In the genomic region with DNA sequence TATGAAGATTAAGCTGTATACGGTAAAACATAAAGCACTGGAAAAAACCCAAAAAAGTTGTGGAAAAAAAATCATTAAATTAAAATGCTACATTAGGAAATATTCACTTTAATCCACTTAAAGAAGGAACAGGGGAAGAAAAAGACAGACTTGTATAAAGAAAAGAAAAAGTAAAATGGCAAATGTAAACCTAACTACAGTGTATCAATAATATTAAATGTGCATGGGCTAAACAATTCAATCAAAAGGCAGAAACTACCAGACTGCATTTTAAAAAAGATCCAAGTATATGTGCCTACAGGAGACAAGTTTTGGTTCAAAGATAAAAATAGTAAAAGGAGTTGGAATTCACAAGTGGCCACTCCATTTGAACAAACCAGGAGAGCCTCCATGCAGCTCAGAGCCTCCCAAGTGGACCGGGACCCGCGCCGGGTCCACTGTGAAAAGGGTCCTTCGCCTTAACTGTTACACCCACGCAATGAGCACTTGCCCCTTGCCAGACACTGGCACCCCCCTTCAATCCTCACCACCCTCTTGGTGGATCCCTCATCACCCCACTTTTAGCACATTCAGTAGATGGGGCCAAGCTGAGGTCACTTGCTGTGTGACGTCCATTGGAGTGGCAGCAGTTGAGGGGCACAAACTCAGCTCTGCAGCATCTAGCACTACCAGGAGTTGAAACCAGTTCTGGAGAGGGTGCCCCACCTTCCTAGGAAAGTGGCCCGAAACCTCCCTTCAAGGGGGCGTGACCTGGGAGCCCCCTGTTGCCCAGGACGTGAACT, we compare ENCODE assay signal across 8 cellular contexts. TPM values are rescaled to one million over a fixed set of nuclear protein-coding genes. Genes with fewer than 3 reads are reported as not detected.
DNase-seq lines count a peak whose midpoint lies in the region; ATAC-seq and TF ChIP-seq lines count a peak whose summit lies in the region.

No MANE protein-coding gene starts in this region.

- no peak overlapping the region for H3K4ac ChIP-seq in H9 (ENCODE audit: low read depth, low read length)

- H3K23me2 ChIP-seq in H9 (ENCODE audit: insufficient read length, low read depth, low read length, poor library complexity, severe bottlenecking), result peaks cover 7% of the 10 kb centered on the region

- no peak overlapping the region for H3T11ph ChIP-seq in H9 (ENCODE audit: low read length)

- DNase-seq in AG20443 (ENCODE audit: low spot score), result peak; percentile 43
- DNase-seq in H9, result peak; percentile 62
- DNase-seq in activated T-helper 2 cell treated with anti-CD3 and anti-CD28 coated beads, Interferon-gamma antibody, Interleukin-2, Interleukin-4, amounts not matched to agents 10 μg/mL and 5 μg/mL and 100 μg/mL, durations not matched to agents 14 hours and 24 hours and 36 hours (ENCODE audit: low spot score), result no peak
- no peak for DNase-seq in substantia nigra (lab: John Stamatoyannopoulos, UW)
- no peak for DNase-seq in COR-L47 (lab: John Stamatoyannopoulos, UW)

- ATAC-seq in HG03354 (IDR thresholded peaks at IDR 0.05; ENCODE audit: poor library complexity, severe bottlenecking, unreplicated experiment), result no peak
- no peak for ATAC-seq in HG02798 (IDR thresholded peaks at IDR 0.05; ENCODE audit: poor library complexity, unreplicated experiment)

- H4K20me1 ChIP-seq in H9 (ENCODE audit: control insufficient read depth, insufficient read depth, insufficient read length), result no peaks in the 10 kb centered on the region

- H3K27me3 Mint-ChIP-seq in H9 (ENCODE audit: low read depth), result no peaks in the 10 kb centered on the region
- no peaks in the 10 kb centered on the region for H3K27me3 Mint-ChIP-seq in activated T-helper 2 cell treated with anti-CD3 and anti-CD28 coated beads, Interferon-gamma antibody, Interleukin-2, Interleukin-4, amounts not matched to agents 10 μg/mL and 5 μg/mL and 100 μg/mL, durations not matched to agents 14 hours and 24 hours and 36 hours (ENCODE audit: low read depth)

- H4K8ac ChIP-seq in H9 (replicated peaks; ENCODE audit: insufficient read length, low read depth, low read length), result no peak overlapping the region

- no peak overlapping the region for H4K5ac ChIP-seq in H9 (ENCODE audit: insufficient read length, low read depth, low read length)

- no peak overlapping the region for H2BK5ac ChIP-seq in H9 (ENCODE audit: insufficient read length, low read length)

- no peak overlapping the region for H3K23ac ChIP-seq in H9 (ENCODE audit: insufficient read length, low read depth, low read length)

- intact Hi-C loops in activated T-helper 2 cell treated with anti-CD3 and anti-CD28 coated beads, Interferon-gamma antibody, Interleukin-2, Interleukin-4, amounts not matched to agents 10 μg/mL and 5 μg/mL and 100 μg/mL, durations not matched to agents 14 hours and 24 hours and 36 hours (cut with micrococcal nuclease), result no loop called here

- peak overlapping the region; percentile 84 to 95 for H3K4me3 Mint-ChIP-seq in H9
- peak overlapping the region; percentile 97 for H3K4me3 Mint-ChIP-seq in activated T-helper 2 cell treated with anti-CD3 and anti-CD28 coated beads, Interferon-gamma antibody, Interleukin-2, Interleukin-4, amounts not matched to agents 10 μg/mL and 5 μg/mL and 100 μg/mL, durations not matched to agents 14 hours and 24 hours and 36 hours (ENCODE audit: low read depth)

- H3K18ac ChIP-seq in H9 (ENCODE audit: insufficient read length, low read depth, low read length), result no peak overlapping the region

- no peak overlapping the region for H2BK20ac ChIP-seq in H9 (ENCODE audit: low read depth, low read length, poor library complexity, severe bottlenecking)

- H4K91ac ChIP-seq in H9 (ENCODE audit: insufficient read length, low read depth, low read length), result no peak overlapping the region

- peak overlapping the region in 2 of 3 experiments; percentile 40 to 94; a peak in 3 of 7 replicates for H3K27ac Mint-ChIP-seq in H9
- H3K27ac Mint-ChIP-seq in activated T-helper 2 cell treated with anti-CD3 and anti-CD28 coated beads, Interferon-gamma antibody, Interleukin-2, Interleukin-4, amounts not matched to agents 10 μg/mL and 5 μg/mL and 100 μg/mL, durations not matched to agents 14 hours and 24 hours and 36 hours, result peak overlapping the region; percentile 80

- peak overlapping the region; percentile 93 for H3K4me2 ChIP-seq in H9 (ENCODE audit: insufficient read depth, insufficient read length, low read length)

- TF ChIP-seq CTCF in H9 (conservative IDR thresholded peaks at IDR 0.05), result no peak; the same call in 2 of the 3 replicates

- H3K9me3 Mint-ChIP-seq in H9, result peaks cover 13 to 15% of the 10 kb centered on the region in 2 experiments
- H3K9me3 Mint-ChIP-seq in activated T-helper 2 cell treated with anti-CD3 and anti-CD28 coated beads, Interferon-gamma antibody, Interleukin-2, Interleukin-4, amounts not matched to agents 10 μg/mL and 5 μg/mL and 100 μg/mL, durations not matched to agents 14 hours and 24 hours and 36 hours, result peaks cover 21% of the 10 kb centered on the region

- peaks cover 8 to 27% (median 10%) of the 10 kb centered on the region in 3 experiments for H3K36me3 Mint-ChIP-seq in H9 (ENCODE audit: insufficient read depth in 1 of 3, low read depth in 3 of 3)
- peaks cover 28% of the 10 kb centered on the region for H3K36me3 Mint-ChIP-seq in activated T-helper 2 cell treated with anti-CD3 and anti-CD28 coated beads, Interferon-gamma antibody, Interleukin-2, Interleukin-4, amounts not matched to agents 10 μg/mL and 5 μg/mL and 100 μg/mL, durations not matched to agents 14 hours and 24 hours and 36 hours (ENCODE audit: low read depth)

- H2AFZ ChIP-seq in H9 (ENCODE audit: low read length), result no peak overlapping the region

- peaks cover 6% of the 10 kb centered on the region; the same call in 1 of the 2 replicates for H3K36me3 ChIP-seq in iPS-20b (ENCODE audit: insufficient read depth, low read depth, low read length)

- H2BK15ac ChIP-seq in H9 (ENCODE audit: low read depth, low read length), result no peak overlapping the region

- no peak overlapping the region for H2AK5ac ChIP-seq in H9 (ENCODE audit: insufficient read length, low read length)

- peaks cover 20 to 28% of the 10 kb centered on the region in 2 experiments for H3K4me1 Mint-ChIP-seq in H9
- H3K4me1 Mint-ChIP-seq in activated T-helper 2 cell treated with anti-CD3 and anti-CD28 coated beads, Interferon-gamma antibody, Interleukin-2, Interleukin-4, amounts not matched to agents 10 μg/mL and 5 μg/mL and 100 μg/mL, durations not matched to agents 14 hours and 24 hours and 36 hours (ENCODE audit: low read depth), result peaks cover 37% of the 10 kb centered on the region

- H3K79me1 ChIP-seq in H9 (ENCODE audit: insufficient read depth, low read depth, low read length, poor library complexity, severe bottlenecking), result peaks cover 11% of the 10 kb centered on the region

- H3K27me3 ChIP-seq in H9 (ENCODE audit: insufficient read depth, low read length), result no peaks in the 10 kb centered on the region
- no peaks in the 10 kb centered on the region for H3K27me3 ChIP-seq in iPS-20b (ENCODE audit: insufficient read depth, low read length)

- no peak overlapping the region for H3K56ac ChIP-seq in H9 (ENCODE audit: insufficient read length, low read depth, low read length)

- no peak overlapping the region for H2BK120ac ChIP-seq in H9 (ENCODE audit: low read depth, low read length, poor library complexity, severe bottlenecking)

- H3K4me1 ChIP-seq in H9 (ENCODE audit: insufficient read depth, low read length) (no peaks in the 10 kb centered on the region), iPS-20b (ENCODE audit: insufficient read depth, low read length) (peaks cover 4% of the 10 kb centered on the region; the same call in 1 of the 2 replicates)

- H3K79me2 ChIP-seq in H9 (ENCODE audit: insufficient read depth, low read length), result peaks cover 34% of the 10 kb centered on the region; the same call in 1 of the 2 replicates

- H3K9ac ChIP-seq in H9 (ENCODE audit: extremely low read depth, insufficient read length, low read length), result peak overlapping the region; percentile 48
- H3K9ac ChIP-seq in iPS-20b (ENCODE audit: low read depth, low read length), result peak overlapping the region; percentile 95

- H3K9me3 ChIP-seq in H9 (ENCODE audit: control insufficient read depth, low read depth, low read length), result no peaks in the 10 kb centered on the region
- no peaks in the 10 kb centered on the region for H3K9me3 ChIP-seq in iPS-20b (ENCODE audit: insufficient read depth, low read depth, low read length)

- H3K27ac ChIP-seq in H9 (ENCODE audit: insufficient read length, low read depth, low read length) (no peak overlapping the region), iPS-20b (ENCODE audit: low read length) (peak overlapping the region; percentile 25), substantia nigra (ENCODE audit: low read depth, low read length, poor library complexity, severe bottlenecking) (peak overlapping the region; percentile 99)

- peak overlapping the region; percentile 93 for H3K4me3 ChIP-seq in iPS-20b (ENCODE audit: low read length)

- no peak overlapping the region for H2BK12ac ChIP-seq in H9 (ENCODE audit: insufficient read length, low read depth, low read length)

- no CpG with 5 or more reads among the region's 11 CpGs for WGBS in H9 (ENCODE audit: extremely low coverage, insufficient read length, low lambda C conversion rate)

- peak overlapping the region; percentile 39 for H3K14ac ChIP-seq in H9 (ENCODE audit: insufficient read depth, low read length)

RNA-seq across cellular contexts. Expression of a gene that starts 0.9 kb away (rescaled TPM):
- 20.6 and 21.1 TPM in 2 replicates for total RNA-seq in H9 (2021)
- total RNA-seq in activated T-helper 2 cell treated with anti-CD3 and anti-CD28 coated beads, Interferon-gamma antibody, Interleukin-2, Interleukin-4, amounts not matched to agents 10 μg/mL and 5 μg/mL and 100 μg/mL, durations not matched to agents 14 hours and 24 hours and 36 hours, result 44.0 and 44.9 TPM in 2 replicates

RNA-seq across cellular contexts. Expression of a gene that starts 41.9 kb away (rescaled TPM):
- total RNA-seq in H9 (2021), result 9.1 and 9.7 TPM in 2 replicates
- 15.2 and 17.3 TPM in 2 replicates for total RNA-seq in activated T-helper 2 cell treated with anti-CD3 and anti-CD28 coated beads, Interferon-gamma antibody, Interleukin-2, Interleukin-4, amounts not matched to agents 10 μg/mL and 5 μg/mL and 100 μg/mL, durations not matched to agents 14 hours and 24 hours and 36 hours

RNA-seq across cellular contexts. Expression of a gene that starts 42.2 kb away (rescaled TPM):
- total RNA-seq in H9 (2021), result 34.5 and 40.8 TPM in 2 replicates
- total RNA-seq in activated T-helper 2 cell treated with anti-CD3 and anti-CD28 coated beads, Interferon-gamma antibody, Interleukin-2, Interleukin-4, amounts not matched to agents 10 μg/mL and 5 μg/mL and 100 μg/mL, durations not matched to agents 14 hours and 24 hours and 36 hours, result 35.4 and 49.9 TPM in 2 replicates

Comparison
In these comparisons a context has a peak if more than half of its experiments do, and no peak if none do; other contexts are left out.
1. DNase-seq: peak in AG20443 (single experiment) and H9 (single experiment); none in activated T-helper 2 cell treated with anti-CD3 and anti-CD28 coated beads, Interferon-gamma antibody, Interleukin-2, Interleukin-4, amounts not matched to agents 10 μg/mL and 5 μg/mL and 100 μg/mL, durations not matched to agents 14 hours and 24 hours and 36 hours (single experiment), substantia nigra (0 of 49) and COR-L47 (single experiment).